Comparison of ENCODE assay signal across 1 cellular context in genomic region chr9:127333326-127334064, GRCh38.
TF ChIP-seq lines count a peak whose summit lies in the region.

No MANE protein-coding gene starts in this region.

TF ChIP-seq in K562, 482 proteins besides CTCF, POLR2A, EP300 and RAD21 (continued from another document and continues in another):
- TF ChIP-seq MGA (IDR thresholded peaks at IDR 0.05) (peak; percentile 45; the same call in 1 of the 2 replicates), NCOA6 (IDR thresholded peaks at IDR 0.05) (no peak), ZNF778 (CRISPR knock-in tag; IDR thresholded peaks at IDR 0.05) (no peak), IRF9 (tag; IDR thresholded peaks at IDR 0.05) (peak; percentile 39; the same call in 1 of the 2 replicates), NCOA2 (IDR thresholded peaks at IDR 0.05; ENCODE audit: partially characterized antibody in 2 of 2) (no peak), THRB (CRISPR knock-in tag; conservative IDR thresholded peaks at IDR 0.05) (no peak), ZNF408 (CRISPR knock-in tag; IDR thresholded peaks at IDR 0.05; ENCODE audit: low read depth) (no peak), ZNF311 (CRISPR knock-in tag; IDR thresholded peaks at IDR 0.05) (no peak), IRF2 (CRISPR knock-in tag; IDR thresholded peaks at IDR 0.05) (no peak), ELF2 (CRISPR knock-in tag; IDR thresholded peaks at IDR 0.05) (no peak), EGR1 (conservative IDR thresholded peaks at IDR 0.05) (no peak), TBP (optimal IDR thresholded peaks at IDR 0.05; ENCODE audit: low read depth, low read length) (no peak), ZMIZ1 (IDR thresholded peaks at IDR 0.05; ENCODE audit: low read depth in 2 of 2, low read length in 2 of 2) (no peak), NFATC3 (IDR thresholded peaks at IDR 0.05) (no peak), ZNF592 (IDR thresholded peaks at IDR 0.05) (no peak), NR2C1 (IDR thresholded peaks at IDR 0.05) (no peak), NR2C1 (tag; IDR thresholded peaks at IDR 0.05) (0 out of 2 replicates have a peak, but pooled peaks have one; percentile 38), PHF20 (IDR thresholded peaks at IDR 0.05; ENCODE audit: partially characterized antibody) (no peak), KLF16 (IDR thresholded peaks at IDR 0.05) (no peak), NCOA1 (IDR thresholded peaks at IDR 0.05; ENCODE audit: low read depth) (no peak), NELFE (IDR thresholded peaks at IDR 0.05; ENCODE audit: insufficient read depth, insufficient read length) (no peak), ZNF584 (CRISPR knock-in tag; IDR thresholded peaks at IDR 0.05; ENCODE audit: low read depth) (0 out of 2 replicates have a peak, but pooled peaks have one; percentile 35), ZNF124 (CRISPR knock-in tag; IDR thresholded peaks at IDR 0.05) (no peak), MCM2 (IDR thresholded peaks at IDR 0.05; ENCODE audit: low read depth) (no peak), KDM5B (IDR thresholded peaks at IDR 0.05; ENCODE audit: insufficient replicate concordance, low read depth, low read length) (no peak), ARID4B (CRISPR knock-in tag; IDR thresholded peaks at IDR 0.05) (no peak), RBM17 (IDR thresholded peaks at IDR 0.05; ENCODE audit: borderline replicate concordance, low read depth, low read length) (no peak), BDP1 (IDR thresholded peaks at IDR 0.05; ENCODE audit: insufficient read depth, insufficient read length) (no peak), NFIC (IDR thresholded peaks at IDR 0.05) (peak; percentile 35; the same call in 1 of the 2 replicates), EWSR1 (IDR thresholded peaks at IDR 0.05; ENCODE audit: borderline replicate concordance, low read depth, partially characterized antibody) (no peak)
